In the genomic region with DNA sequence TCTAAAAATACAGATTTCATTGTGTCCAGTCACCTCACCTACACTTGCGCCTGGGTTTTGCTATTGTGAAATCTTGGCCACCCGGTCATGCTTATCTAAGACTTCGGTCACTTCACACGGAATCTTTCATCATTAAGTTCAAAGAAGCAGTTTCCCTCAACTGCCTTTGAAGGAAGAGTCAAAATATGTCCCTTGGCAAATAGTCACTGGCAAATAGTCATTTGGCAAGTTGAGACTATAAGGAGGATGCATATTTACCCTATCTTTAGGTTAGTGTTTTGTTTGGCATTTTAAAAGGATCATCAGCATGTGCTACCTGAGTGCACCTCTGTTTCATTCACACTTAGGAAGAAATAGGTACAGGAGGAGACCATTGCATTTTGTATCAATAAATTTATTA, we compare ENCODE assay signal across 1 cellular context.
A peak's percentile ranks its signal among the peaks of the same experiment; 100 is the strongest.
TF ChIP-seq lines count a peak whose summit lies in the region.

No MANE protein-coding gene starts in this region.

TF ChIP-seq in HepG2, 621 proteins besides CTCF, POLR2A, EP300 and RAD21 (continued from another document and continues in another):
- TF ChIP-seq, protein P1, sequence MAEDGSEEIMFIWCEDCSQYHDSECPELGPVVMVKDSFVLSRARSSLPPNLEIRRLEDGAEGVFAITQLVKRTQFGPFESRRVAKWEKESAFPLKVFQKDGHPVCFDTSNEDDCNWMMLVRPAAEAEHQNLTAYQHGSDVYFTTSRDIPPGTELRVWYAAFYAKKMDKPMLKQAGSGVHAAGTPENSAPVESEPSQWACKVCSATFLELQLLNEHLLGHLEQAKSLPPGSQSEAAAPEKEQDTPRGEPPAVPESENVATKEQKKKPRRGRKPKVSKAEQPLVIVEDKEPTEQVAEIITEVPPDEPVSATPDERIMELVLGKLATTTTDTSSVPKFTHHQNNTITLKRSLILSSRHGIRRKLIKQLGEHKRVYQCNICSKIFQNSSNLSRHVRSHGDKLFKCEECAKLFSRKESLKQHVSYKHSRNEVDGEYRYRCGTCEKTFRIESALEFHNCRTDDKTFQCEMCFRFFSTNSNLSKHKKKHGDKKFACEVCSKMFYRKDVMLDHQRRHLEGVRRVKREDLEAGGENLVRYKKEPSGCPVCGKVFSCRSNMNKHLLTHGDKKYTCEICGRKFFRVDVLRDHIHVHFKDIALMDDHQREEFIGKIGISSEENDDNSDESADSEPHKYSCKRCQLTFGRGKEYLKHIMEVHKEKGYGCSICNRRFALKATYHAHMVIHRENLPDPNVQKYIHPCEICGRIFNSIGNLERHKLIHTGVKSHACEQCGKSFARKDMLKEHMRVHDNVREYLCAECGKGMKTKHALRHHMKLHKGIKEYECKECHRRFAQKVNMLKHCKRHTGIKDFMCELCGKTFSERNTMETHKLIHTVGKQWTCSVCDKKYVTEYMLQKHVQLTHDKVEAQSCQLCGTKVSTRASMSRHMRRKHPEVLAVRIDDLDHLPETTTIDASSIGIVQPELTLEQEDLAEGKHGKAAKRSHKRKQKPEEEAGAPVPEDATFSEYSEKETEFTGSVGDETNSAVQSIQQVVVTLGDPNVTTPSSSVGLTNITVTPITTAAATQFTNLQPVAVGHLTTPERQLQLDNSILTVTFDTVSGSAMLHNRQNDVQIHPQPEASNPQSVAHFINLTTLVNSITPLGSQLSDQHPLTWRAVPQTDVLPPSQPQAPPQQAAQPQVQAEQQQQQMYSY (CRISPR knock-in tag; IDR thresholded peaks at IDR 0.05): no peak
- TF ChIP-seq MED8 (CRISPR knock-in tag; IDR thresholded peaks at IDR 0.05; ENCODE audit: insufficient replicate concordance) (peak; percentile 96), NAIF1 (CRISPR knock-in tag; IDR thresholded peaks at IDR 0.05; ENCODE audit: borderline replicate concordance) (no peak; the same call in 1 of the 2 replicates), JARID2 (CRISPR knock-in tag; IDR thresholded peaks at IDR 0.05; ENCODE audit: insufficient replicate concordance) (no peak), MAZ (IDR thresholded peaks at IDR 0.05; ENCODE audit: borderline replicate concordance, low read depth, low read length) (no peak), MAZ (CRISPR knock-in tag; IDR thresholded peaks at IDR 0.05; ENCODE audit: low read depth) (0 out of 2 replicates have a peak, but pooled peaks have one; percentile 54), SRSF9 (IDR thresholded peaks at IDR 0.05; ENCODE audit: borderline replicate concordance, insufficient read depth, low read depth, low read length, poor library complexity, severe bottlenecking) (no peak), RFX5 (IDR thresholded peaks at IDR 0.05; ENCODE audit: low read depth, low read length) (no peak), SUZ12 (IDR thresholded peaks at IDR 0.05; ENCODE audit: low read depth, low read length) (no peak), STAG1 (CRISPR knock-in tag; IDR thresholded peaks at IDR 0.05) (0 out of 2 replicates have a peak, but pooled peaks have one; percentile 11), SP4 (CRISPR knock-in tag; IDR thresholded peaks at IDR 0.05) (no peak), ZNF432 (CRISPR knock-in tag; IDR thresholded peaks at IDR 0.05; ENCODE audit: borderline replicate concordance) (no peak), RARA (CRISPR knock-in tag; IDR thresholded peaks at IDR 0.05) (peak; percentile 98), ZNF614 (CRISPR knock-in tag; IDR thresholded peaks at IDR 0.05; ENCODE audit: borderline replicate concordance) (0 out of 2 replicates have a peak, but pooled peaks have one; percentile 70), ZNF781 (CRISPR knock-in tag; IDR thresholded peaks at IDR 0.05; ENCODE audit: borderline replicate concordance, not compliant biosample characterization) (no peak), GABPB1 (CRISPR knock-in tag; IDR thresholded peaks at IDR 0.05) (peak; percentile 40; the same call in 1 of the 2 replicates), NCOA5 (CRISPR knock-in tag; IDR thresholded peaks at IDR 0.05) (no peak), SP2 (CRISPR knock-in tag; IDR thresholded peaks at IDR 0.05) (no peak), U2AF2 (IDR thresholded peaks at IDR 0.05; ENCODE audit: low read depth, low read length) (no peak), ADNP (CRISPR knock-in tag; IDR thresholded peaks at IDR 0.05) (no peak), ZNF34 (CRISPR knock-in tag; IDR thresholded peaks at IDR 0.05; ENCODE audit: borderline replicate concordance) (no peak; the same call in 1 of the 2 replicates), ARNTL (CRISPR knock-in tag; IDR thresholded peaks at IDR 0.05) (peak; percentile 84), ZNF773 (CRISPR knock-in tag; IDR thresholded peaks at IDR 0.05; ENCODE audit: borderline replicate concordance) (no peak), RELA (CRISPR knock-in tag; IDR thresholded peaks at IDR 0.05) (no peak), SATB2 (CRISPR knock-in tag; IDR thresholded peaks at IDR 0.05) (no peak; the same call in 1 of the 2 replicates), POLR2G (IDR thresholded peaks at IDR 0.05; ENCODE audit: low read depth, low read length) (no peak), CCAR2 (optimal IDR thresholded peaks at IDR 0.05; ENCODE audit: low read depth, low read length) (no peak), U2AF1 (optimal IDR thresholded peaks at IDR 0.05; ENCODE audit: low read depth, low read length) (no peak), ELF1 (CRISPR knock-in tag; IDR thresholded peaks at IDR 0.05) (peak; percentile 52; the same call in 1 of the 2 replicates), ZNF263 (CRISPR knock-in tag; IDR thresholded peaks at IDR 0.05) (no peak), ZNF761 (CRISPR knock-in tag; conservative IDR thresholded peaks at IDR 0.05) (peak; percentile 80; the same call in 1 of the 2 replicates), ELF4 (CRISPR knock-in tag; IDR thresholded peaks at IDR 0.05; ENCODE audit: borderline replicate concordance) (no peak), SETDB1 (CRISPR knock-in tag; IDR thresholded peaks at IDR 0.05; ENCODE audit: borderline replicate concordance) (no peak), ZNF101 (CRISPR knock-in tag; IDR thresholded peaks at IDR 0.05; ENCODE audit: borderline replicate concordance, low read depth) (0 out of 2 replicates have a peak, but pooled peaks have one; percentile 57), MXI1 (IDR thresholded peaks at IDR 0.05; ENCODE audit: borderline replicate concordance, low read depth, low read length) (no peak), RBAK (CRISPR knock-in tag; IDR thresholded peaks at IDR 0.05) (no peak), SALL2 (CRISPR knock-in tag; IDR thresholded peaks at IDR 0.05) (0 out of 2 replicates have a peak, but pooled peaks have one; percentile 27), MYNN (CRISPR knock-in tag; IDR thresholded peaks at IDR 0.05; ENCODE audit: low read depth) (no peak), ZNF235 (CRISPR knock-in tag; IDR thresholded peaks at IDR 0.05; ENCODE audit: borderline replicate concordance) (no peak), HCFC1 (IDR thresholded peaks at IDR 0.05; ENCODE audit: low read depth, low read length) (no peak)
- TF ChIP-seq, protein P2, sequence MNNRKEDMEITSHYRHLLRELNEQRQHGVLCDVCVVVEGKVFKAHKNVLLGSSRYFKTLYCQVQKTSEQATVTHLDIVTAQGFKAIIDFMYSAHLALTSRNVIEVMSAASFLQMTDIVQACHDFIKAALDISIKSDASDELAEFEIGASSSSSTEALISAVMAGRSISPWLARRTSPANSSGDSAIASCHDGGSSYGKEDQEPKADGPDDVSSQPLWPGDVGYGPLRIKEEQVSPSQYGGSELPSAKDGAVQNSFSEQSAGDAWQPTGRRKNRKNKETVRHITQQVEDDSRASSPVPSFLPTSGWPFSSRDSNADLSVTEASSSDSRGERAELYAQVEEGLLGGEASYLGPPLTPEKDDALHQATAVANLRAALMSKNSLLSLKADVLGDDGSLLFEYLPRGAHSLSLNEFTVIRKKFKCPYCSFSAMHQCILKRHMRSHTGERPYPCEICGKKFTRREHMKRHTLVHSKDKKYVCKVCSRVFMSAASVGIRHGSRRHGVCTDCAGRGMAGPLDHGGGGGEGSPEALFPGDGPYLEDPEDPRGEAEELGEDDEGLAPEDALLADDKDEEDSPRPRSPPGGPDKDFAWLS (CRISPR knock-in tag; IDR thresholded peaks at IDR 0.05; ENCODE audit: borderline replicate concordance): no peak
- TF ChIP-seq, protein P3, sequence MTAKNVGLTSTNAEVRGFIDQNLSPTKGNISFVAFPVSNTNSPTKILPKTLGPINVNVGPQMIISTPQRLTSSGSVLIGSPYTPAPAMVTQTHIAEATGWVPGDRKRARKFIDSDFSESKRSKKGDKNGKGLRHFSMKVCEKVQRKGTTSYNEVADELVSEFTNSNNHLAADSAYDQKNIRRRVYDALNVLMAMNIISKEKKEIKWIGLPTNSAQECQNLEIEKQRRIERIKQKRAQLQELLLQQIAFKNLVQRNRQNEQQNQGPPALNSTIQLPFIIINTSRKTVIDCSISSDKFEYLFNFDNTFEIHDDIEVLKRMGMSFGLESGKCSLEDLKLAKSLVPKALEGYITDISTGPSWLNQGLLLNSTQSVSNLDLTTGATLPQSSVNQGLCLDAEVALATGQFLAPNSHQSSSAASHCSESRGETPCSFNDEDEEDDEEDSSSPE (CRISPR knock-in tag; IDR thresholded peaks at IDR 0.05): 0 out of 2 replicates have a peak, but pooled peaks have one; percentile 30
- TF ChIP-seq, protein P4, sequence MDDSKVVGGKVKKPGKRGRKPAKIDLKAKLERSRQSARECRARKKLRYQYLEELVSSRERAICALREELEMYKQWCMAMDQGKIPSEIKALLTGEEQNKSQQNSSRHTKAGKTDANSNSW (CRISPR knock-in tag; IDR thresholded peaks at IDR 0.05; ENCODE audit: borderline replicate concordance): no peak
- TF ChIP-seq, protein P5, sequence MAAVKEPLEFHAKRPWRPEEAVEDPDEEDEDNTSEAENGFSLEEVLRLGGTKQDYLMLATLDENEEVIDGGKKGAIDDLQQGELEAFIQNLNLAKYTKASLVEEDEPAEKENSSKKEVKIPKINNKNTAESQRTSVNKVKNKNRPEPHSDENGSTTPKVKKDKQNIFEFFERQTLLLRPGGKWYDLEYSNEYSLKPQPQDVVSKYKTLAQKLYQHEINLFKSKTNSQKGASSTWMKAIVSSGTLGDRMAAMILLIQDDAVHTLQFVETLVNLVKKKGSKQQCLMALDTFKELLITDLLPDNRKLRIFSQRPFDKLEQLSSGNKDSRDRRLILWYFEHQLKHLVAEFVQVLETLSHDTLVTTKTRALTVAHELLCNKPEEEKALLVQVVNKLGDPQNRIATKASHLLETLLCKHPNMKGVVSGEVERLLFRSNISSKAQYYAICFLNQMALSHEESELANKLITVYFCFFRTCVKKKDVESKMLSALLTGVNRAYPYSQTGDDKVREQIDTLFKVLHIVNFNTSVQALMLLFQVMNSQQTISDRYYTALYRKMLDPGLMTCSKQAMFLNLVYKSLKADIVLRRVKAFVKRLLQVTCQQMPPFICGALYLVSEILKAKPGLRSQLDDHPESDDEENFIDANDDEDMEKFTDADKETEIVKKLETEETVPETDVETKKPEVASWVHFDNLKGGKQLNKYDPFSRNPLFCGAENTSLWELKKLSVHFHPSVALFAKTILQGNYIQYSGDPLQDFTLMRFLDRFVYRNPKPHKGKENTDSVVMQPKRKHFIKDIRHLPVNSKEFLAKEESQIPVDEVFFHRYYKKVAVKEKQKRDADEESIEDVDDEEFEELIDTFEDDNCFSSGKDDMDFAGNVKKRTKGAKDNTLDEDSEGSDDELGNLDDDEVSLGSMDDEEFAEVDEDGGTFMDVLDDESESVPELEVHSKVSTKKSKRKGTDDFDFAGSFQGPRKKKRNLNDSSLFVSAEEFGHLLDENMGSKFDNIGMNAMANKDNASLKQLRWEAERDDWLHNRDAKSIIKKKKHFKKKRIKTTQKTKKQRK (IDR thresholded peaks at IDR 0.05; ENCODE audit: low read length): no peak
- TF ChIP-seq, protein P6, sequence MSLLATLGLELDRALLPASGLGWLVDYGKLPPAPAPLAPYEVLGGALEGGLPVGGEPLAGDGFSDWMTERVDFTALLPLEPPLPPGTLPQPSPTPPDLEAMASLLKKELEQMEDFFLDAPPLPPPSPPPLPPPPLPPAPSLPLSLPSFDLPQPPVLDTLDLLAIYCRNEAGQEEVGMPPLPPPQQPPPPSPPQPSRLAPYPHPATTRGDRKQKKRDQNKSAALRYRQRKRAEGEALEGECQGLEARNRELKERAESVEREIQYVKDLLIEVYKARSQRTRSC (CRISPR knock-in tag; IDR thresholded peaks at IDR 0.05; ENCODE audit: low read depth): no peak
- TF ChIP-seq, protein P7, sequence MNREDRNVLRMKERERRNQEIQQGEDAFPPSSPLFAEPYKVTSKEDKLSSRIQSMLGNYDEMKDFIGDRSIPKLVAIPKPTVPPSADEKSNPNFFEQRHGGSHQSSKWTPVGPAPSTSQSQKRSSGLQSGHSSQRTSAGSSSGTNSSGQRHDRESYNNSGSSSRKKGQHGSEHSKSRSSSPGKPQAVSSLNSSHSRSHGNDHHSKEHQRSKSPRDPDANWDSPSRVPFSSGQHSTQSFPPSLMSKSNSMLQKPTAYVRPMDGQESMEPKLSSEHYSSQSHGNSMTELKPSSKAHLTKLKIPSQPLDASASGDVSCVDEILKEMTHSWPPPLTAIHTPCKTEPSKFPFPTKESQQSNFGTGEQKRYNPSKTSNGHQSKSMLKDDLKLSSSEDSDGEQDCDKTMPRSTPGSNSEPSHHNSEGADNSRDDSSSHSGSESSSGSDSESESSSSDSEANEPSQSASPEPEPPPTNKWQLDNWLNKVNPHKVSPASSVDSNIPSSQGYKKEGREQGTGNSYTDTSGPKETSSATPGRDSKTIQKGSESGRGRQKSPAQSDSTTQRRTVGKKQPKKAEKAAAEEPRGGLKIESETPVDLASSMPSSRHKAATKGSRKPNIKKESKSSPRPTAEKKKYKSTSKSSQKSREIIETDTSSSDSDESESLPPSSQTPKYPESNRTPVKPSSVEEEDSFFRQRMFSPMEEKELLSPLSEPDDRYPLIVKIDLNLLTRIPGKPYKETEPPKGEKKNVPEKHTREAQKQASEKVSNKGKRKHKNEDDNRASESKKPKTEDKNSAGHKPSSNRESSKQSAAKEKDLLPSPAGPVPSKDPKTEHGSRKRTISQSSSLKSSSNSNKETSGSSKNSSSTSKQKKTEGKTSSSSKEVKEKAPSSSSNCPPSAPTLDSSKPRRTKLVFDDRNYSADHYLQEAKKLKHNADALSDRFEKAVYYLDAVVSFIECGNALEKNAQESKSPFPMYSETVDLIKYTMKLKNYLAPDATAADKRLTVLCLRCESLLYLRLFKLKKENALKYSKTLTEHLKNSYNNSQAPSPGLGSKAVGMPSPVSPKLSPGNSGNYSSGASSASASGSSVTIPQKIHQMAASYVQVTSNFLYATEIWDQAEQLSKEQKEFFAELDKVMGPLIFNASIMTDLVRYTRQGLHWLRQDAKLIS (CRISPR knock-in tag; IDR thresholded peaks at IDR 0.05): no peak
- TF ChIP-seq, protein P8, sequence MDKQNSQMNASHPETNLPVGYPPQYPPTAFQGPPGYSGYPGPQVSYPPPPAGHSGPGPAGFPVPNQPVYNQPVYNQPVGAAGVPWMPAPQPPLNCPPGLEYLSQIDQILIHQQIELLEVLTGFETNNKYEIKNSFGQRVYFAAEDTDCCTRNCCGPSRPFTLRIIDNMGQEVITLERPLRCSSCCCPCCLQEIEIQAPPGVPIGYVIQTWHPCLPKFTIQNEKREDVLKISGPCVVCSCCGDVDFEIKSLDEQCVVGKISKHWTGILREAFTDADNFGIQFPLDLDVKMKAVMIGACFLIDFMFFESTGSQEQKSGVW (CRISPR knock-in tag; IDR thresholded peaks at IDR 0.05; ENCODE audit: borderline replicate concordance): no peak
